Comparison of ENCODE assay signal across 24 cellular contexts in the genomic region with DNA sequence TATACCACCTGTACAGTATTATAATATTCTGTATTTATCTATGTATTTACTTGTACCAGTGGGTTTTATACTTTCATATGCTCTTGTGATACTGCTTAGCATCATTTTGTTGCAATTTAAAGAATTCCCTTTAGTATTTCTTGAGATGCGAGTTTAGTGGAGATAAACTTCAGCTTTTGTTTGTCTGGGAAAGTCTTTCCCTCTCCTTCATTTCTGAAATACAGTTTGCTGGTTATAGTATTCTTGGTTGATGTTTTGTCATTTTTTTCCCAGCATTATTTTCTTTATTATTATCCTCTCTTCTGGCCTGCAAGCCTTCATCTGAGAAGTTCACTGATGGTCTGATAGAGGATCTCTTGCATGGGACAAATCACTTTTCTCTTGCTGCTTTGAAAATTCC.
"Had no signal": no experiment of that assay in that cellular context is flagged by ENCODE, and none has a peak within 500 bp of the region (broad histone marks: within the 10 kb centered on the region; RNA-seq: fewer than 3 reads in every experiment).

No MANE protein-coding gene starts in this region.

- DNase-seq: stimulated activated CD4-positive, alpha-beta T cell treated with anti-CD3 and anti-CD28 coated beads, Interleukin-2, amount 100 ng/mL, for 48 hours; stimulated activated CD4-positive, alpha-beta T cell treated with anti-CD3 and anti-CD28 coated beads, Interleukin-4, amount 100 ng/mL, for 1 hour; stimulated activated CD4-positive, alpha-beta T cell treated with anti-CD3 and anti-CD28 coated beads, Interleukin-4, amount 100 ng/mL, for 24 hours; stimulated activated CD4-positive, alpha-beta T cell treated with anti-CD3 and anti-CD28 coated beads, Interleukin-4, amount 100 ng/mL, for 4 hours; stimulated activated CD8-positive, alpha-beta memory T cell treated with anti-CD3 and anti-CD28 coated beads, Interleukin-4, amount 100 ng/mL, for 48 hours; stimulated activated naive B cell treated with anti-CD40 and anti-IgM and Interleukin-4, amounts not matched to agents 10 μg/mL and 1 μg/mL and 100 μg/mL, for 72 hours; stimulated activated naive CD4-positive, alpha-beta T cell; stimulated activated naive CD4-positive, alpha-beta T cell treated with Interleukin-2 at 50 U/mL for 16 hours; stimulated activated naive CD8-positive, alpha-beta T cell treated with anti-CD3 and anti-CD28 coated beads, Interleukin-15, amount 100 ng/mL, for 72 hours; stimulated activated naive CD8-positive, alpha-beta T cell treated with anti-CD3 and anti-CD28 coated beads, Interleukin-15, Interleukin-2, amounts not matched to agents 100 U/mL and 50 U/mL, for 24 hours; stomach; substantia nigra; testis; thyroid gland; tibial artery; transverse colon; trophoblast cell; upper lobe of left lung; upper lobe of right lung; uterus had no signal

- H3K36me3 ChIP-seq: stomach, suprapubic skin, thoracic aorta, thyroid gland, tibial artery, tibial nerve, transverse colon, upper lobe of left lung, upper lobe of right lung, uterus, vagina had no signal

- H3K27ac ChIP-seq: stomach, suprapubic skin, testis, thoracic aorta, thyroid gland, tibial artery, tibial nerve, transverse colon, upper lobe of left lung, upper lobe of right lung, uterus, vagina had no signal

- H3K9me3 ChIP-seq: testis, thyroid gland, transverse colon, upper lobe of right lung, uterus, vagina had no signal

- H3K4me1 ChIP-seq: stomach, suprapubic skin, testis, thyroid gland, tibial artery, tibial nerve, transverse colon, upper lobe of left lung, upper lobe of right lung, uterus, vagina had no signal

- H3K4me3 ChIP-seq: stomach, suprapubic skin, testis, thoracic aorta, thyroid gland, tibial artery, tibial nerve, transverse colon, upper lobe of left lung, upper lobe of right lung, uterus, vagina had no signal

- H3K27me3 ChIP-seq: suprapubic skin, testis, thyroid gland, tibial nerve, transverse colon, upper lobe of left lung, upper lobe of right lung, uterus, vagina had no signal
